In the genomic region with DNA sequence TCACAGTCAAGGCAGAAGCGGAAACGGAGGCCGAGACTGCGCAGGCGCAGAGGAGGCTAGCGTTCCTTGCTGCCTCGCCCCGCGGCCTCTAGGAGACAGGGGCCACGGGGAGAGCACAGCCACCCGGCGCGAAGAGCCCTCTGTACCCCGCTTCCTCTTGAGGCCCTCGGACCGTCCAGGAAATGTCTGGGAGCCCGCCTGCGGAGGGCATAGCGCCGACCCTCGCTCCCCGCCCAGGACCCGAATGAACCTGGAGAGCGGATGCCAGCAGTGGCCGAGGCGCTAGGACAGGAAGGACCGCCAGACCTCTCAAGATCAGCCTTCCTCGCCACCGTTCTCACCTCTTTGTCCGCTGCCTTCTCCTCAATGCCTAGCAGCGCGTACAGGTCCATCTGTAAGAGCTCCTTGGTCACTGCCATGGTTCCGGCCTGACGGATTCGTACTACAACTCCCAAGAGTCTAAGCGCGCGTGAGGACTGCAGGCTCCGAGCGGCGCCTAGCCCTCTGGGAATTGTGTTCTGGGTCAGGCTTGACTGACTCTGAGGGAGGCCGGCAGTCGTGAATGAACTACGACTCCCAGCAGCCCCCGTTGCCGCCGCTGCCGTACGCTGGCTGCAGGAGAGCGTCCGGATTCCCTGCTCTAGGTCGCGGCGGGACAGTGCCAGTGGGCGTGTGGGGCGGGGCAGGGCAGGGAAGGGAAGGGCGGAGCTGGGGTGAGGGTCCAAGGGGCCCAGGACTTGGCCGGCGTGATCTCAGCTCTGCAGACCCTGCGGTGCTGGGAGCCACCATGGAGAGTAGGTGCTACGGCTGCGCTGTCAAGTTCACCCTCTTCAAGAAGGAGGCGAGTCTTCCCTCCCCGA, we compare ENCODE assay signal across 1 cellular context.
TF ChIP-seq lines count a peak whose summit lies in the region.

A gene with protein sequence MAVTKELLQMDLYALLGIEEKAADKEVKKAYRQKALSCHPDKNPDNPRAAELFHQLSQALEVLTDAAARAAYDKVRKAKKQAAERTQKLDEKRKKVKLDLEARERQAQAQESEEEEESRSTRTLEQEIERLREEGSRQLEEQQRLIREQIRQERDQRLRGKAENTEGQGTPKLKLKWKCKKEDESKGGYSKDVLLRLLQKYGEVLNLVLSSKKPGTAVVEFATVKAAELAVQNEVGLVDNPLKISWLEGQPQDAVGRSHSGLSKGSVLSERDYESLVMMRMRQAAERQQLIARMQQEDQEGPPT (minus strand): TSS at position 446 of the 860 bp plus-strand sequence. CDS start 27 bp downstream, at position 419.
A gene with protein sequence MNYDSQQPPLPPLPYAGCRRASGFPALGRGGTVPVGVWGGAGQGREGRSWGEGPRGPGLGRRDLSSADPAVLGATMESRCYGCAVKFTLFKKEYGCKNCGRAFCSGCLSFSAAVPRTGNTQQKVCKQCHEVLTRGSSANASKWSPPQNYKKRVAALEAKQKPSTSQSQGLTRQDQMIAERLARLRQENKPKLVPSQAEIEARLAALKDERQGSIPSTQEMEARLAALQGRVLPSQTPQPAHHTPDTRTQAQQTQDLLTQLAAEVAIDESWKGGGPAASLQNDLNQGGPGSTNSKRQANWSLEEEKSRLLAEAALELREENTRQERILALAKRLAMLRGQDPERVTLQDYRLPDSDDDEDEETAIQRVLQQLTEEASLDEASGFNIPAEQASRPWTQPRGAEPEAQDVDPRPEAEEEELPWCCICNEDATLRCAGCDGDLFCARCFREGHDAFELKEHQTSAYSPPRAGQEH (plus strand): TSS at position 62 of the 860 bp plus-strand sequence. CDS start 501 bp downstream, at position 563.

TF ChIP-seq in K562, 482 proteins besides CTCF, POLR2A, EP300 and RAD21 (continued from another document and continues in another):
- TF ChIP-seq, protein P1, sequence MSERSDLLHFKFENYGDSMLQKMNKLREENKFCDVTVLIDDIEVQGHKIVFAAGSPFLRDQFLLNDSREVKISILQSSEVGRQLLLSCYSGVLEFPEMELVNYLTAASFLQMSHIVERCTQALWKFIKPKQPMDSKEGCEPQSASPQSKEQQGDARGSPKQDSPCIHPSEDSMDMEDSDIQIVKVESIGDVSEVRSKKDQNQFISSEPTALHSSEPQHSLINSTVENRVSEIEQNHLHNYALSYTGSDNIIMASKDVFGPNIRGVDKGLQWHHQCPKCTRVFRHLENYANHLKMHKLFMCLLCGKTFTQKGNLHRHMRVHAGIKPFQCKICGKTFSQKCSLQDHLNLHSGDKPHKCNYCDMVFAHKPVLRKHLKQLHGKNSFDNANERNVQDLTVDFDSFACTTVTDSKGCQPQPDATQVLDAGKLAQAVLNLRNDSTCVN (CRISPR knock-in tag; IDR thresholded peaks at IDR 0.05) = peak; percentile 89; the same call in 1 of the 2 replicates
- peak; percentile 57 for TF ChIP-seq TAF1 (IDR thresholded peaks at IDR 0.05; ENCODE audit: control insufficient read depth, extremely low read depth, insufficient read depth, low read length, severe bottlenecking)
- TF ChIP-seq, protein P2, sequence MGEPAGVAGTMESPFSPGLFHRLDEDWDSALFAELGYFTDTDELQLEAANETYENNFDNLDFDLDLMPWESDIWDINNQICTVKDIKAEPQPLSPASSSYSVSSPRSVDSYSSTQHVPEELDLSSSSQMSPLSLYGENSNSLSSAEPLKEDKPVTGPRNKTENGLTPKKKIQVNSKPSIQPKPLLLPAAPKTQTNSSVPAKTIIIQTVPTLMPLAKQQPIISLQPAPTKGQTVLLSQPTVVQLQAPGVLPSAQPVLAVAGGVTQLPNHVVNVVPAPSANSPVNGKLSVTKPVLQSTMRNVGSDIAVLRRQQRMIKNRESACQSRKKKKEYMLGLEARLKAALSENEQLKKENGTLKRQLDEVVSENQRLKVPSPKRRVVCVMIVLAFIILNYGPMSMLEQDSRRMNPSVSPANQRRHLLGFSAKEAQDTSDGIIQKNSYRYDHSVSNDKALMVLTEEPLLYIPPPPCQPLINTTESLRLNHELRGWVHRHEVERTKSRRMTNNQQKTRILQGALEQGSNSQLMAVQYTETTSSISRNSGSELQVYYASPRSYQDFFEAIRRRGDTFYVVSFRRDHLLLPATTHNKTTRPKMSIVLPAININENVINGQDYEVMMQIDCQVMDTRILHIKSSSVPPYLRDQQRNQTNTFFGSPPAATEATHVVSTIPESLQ (CRISPR knock-in tag; IDR thresholded peaks at IDR 0.05) = no peak; the same call in 1 of the 2 replicates
- no peak for TF ChIP-seq CEBPB (tag; IDR thresholded peaks at IDR 0.05)
- peak; percentile 45; the same call in 1 of the 2 replicates for TF ChIP-seq CTBP1 (IDR thresholded peaks at IDR 0.05; ENCODE audit: borderline replicate concordance)
- TF ChIP-seq, protein P3, sequence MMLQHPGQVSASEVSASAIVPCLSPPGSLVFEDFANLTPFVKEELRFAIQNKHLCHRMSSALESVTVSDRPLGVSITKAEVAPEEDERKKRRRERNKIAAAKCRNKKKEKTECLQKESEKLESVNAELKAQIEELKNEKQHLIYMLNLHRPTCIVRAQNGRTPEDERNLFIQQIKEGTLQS (IDR thresholded peaks at IDR 0.05) = no peak
- TF ChIP-seq, protein P3 (CRISPR knock-in tag; conservative IDR thresholded peaks at IDR 0.05) = 0 out of 2 replicates have a peak, but pooled peaks have one; percentile 42
- 0 out of 2 replicates have a peak, but pooled peaks have one; percentile 57 for TF ChIP-seq ZNF41 (CRISPR knock-in tag; conservative IDR thresholded peaks at IDR 0.05)
- no peak for TF ChIP-seq KDM1A (IDR thresholded peaks at IDR 0.05)
- TF ChIP-seq ZFPM2 (CRISPR knock-in tag; IDR thresholded peaks at IDR 0.05) = no peak
- TF ChIP-seq POLR3A (IDR thresholded peaks at IDR 0.05; ENCODE audit: borderline replicate concordance, extremely low read depth, insufficient read depth, insufficient read length) = no peak
- TF ChIP-seq, protein P4, sequence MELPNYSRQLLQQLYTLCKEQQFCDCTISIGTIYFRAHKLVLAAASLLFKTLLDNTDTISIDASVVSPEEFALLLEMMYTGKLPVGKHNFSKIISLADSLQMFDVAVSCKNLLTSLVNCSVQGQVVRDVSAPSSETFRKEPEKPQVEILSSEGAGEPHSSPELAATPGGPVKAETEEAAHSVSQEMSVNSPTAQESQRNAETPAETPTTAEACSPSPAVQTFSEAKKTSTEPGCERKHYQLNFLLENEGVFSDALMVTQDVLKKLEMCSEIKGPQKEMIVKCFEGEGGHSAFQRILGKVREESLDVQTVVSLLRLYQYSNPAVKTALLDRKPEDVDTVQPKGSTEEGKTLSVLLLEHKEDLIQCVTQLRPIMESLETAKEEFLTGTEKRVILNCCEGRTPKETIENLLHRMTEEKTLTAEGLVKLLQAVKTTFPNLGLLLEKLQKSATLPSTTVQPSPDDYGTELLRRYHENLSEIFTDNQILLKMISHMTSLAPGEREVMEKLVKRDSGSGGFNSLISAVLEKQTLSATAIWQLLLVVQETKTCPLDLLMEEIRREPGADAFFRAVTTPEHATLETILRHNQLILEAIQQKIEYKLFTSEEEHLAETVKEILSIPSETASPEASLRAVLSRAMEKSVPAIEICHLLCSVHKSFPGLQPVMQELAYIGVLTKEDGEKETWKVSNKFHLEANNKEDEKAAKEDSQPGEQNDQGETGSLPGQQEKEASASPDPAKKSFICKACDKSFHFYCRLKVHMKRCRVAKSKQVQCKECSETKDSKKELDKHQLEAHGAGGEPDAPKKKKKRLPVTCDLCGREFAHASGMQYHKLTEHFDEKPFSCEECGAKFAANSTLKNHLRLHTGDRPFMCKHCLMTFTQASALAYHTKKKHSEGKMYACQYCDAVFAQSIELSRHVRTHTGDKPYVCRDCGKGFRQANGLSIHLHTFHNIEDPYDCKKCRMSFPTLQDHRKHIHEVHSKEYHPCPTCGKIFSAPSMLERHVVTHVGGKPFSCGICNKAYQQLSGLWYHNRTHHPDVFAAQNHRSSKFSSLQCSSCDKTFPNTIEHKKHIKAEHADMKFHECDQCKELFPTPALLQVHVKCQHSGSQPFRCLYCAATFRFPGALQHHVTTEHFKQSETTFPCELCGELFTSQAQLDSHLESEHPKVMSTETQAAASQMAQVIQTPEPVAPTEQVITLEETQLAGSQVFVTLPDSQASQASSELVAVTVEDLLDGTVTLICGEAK (IDR thresholded peaks at IDR 0.05) = peak; percentile 63
- TF ChIP-seq, protein P4 (CRISPR knock-in tag; IDR thresholded peaks at IDR 0.05) = no peak
- no peak for TF ChIP-seq MIER1 (IDR thresholded peaks at IDR 0.05; ENCODE audit: low read depth)
- TF ChIP-seq, protein P5, sequence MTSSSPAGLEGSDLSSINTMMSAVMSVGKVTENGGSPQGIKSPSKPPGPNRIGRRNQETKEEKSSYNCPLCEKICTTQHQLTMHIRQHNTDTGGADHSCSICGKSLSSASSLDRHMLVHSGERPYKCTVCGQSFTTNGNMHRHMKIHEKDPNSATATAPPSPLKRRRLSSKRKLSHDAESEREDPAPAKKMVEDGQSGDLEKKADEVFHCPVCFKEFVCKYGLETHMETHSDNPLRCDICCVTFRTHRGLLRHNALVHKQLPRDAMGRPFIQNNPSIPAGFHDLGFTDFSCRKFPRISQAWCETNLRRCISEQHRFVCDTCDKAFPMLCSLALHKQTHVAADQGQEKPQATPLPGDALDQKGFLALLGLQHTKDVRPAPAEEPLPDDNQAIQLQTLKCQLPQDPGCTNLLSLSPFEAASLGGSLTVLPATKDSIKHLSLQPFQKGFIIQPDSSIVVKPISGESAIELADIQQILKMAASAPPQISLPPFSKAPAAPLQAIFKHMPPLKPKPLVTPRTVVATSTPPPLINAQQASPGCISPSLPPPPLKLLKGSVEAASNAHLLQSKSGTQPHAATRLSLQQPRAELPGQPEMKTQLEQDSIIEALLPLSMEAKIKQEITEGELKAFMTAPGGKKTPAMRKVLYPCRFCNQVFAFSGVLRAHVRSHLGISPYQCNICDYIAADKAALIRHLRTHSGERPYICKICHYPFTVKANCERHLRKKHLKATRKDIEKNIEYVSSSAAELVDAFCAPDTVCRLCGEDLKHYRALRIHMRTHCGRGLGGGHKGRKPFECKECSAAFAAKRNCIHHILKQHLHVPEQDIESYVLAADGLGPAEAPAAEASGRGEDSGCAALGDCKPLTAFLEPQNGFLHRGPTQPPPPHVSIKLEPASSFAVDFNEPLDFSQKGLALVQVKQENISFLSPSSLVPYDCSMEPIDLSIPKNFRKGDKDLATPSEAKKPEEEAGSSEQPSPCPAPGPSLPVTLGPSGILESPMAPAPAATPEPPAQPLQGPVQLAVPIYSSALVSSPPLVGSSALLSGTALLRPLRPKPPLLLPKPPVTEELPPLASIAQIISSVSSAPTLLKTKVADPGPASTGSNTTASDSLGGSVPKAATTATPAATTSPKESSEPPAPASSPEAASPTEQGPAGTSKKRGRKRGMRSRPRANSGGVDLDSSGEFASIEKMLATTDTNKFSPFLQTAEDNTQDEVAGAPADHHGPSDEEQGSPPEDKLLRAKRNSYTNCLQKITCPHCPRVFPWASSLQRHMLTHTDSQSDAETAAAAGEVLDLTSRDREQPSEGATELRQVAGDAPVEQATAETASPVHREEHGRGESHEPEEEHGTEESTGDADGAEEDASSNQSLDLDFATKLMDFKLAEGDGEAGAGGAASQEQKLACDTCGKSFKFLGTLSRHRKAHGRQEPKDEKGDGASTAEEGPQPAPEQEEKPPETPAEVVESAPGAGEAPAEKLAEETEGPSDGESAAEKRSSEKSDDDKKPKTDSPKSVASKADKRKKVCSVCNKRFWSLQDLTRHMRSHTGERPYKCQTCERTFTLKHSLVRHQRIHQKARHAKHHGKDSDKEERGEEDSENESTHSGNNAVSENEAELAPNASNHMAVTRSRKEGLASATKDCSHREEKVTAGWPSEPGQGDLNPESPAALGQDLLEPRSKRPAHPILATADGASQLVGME (CRISPR knock-in tag; IDR thresholded peaks at IDR 0.05) = peak; percentile 86
- TF ChIP-seq, protein P6, sequence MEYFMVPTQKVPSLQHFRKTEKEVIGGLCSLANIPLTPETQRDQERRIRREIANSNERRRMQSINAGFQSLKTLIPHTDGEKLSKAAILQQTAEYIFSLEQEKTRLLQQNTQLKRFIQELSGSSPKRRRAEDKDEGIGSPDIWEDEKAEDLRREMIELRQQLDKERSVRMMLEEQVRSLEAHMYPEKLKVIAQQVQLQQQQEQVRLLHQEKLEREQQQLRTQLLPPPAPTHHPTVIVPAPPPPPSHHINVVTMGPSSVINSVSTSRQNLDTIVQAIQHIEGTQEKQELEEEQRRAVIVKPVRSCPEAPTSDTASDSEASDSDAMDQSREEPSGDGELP (CRISPR knock-in tag; IDR thresholded peaks at IDR 0.05; ENCODE audit: borderline replicate concordance) = peak; percentile 87
- TF ChIP-seq E2F3 (CRISPR knock-in tag; IDR thresholded peaks at IDR 0.05) = peak; percentile 80
- no peak for TF ChIP-seq HMG20B (CRISPR knock-in tag; IDR thresholded peaks at IDR 0.05)
- TF ChIP-seq, protein P7, sequence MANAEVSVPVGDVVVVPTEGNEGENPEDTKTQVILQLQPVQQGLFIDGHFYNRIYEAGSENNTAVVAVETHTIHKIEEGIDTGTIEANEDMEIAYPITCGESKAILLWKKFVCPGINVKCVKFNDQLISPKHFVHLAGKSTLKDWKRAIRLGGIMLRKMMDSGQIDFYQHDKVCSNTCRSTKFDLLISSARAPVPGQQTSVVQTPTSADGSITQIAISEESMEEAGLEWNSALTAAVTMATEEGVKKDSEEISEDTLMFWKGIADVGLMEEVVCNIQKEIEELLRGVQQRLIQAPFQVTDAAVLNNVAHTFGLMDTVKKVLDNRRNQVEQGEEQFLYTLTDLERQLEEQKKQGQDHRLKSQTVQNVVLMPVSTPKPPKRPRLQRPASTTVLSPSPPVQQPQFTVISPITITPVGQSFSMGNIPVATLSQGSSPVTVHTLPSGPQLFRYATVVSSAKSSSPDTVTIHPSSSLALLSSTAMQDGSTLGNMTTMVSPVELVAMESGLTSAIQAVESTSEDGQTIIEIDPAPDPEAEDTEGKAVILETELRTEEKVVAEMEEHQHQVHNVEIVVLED (CRISPR knock-in tag; IDR thresholded peaks at IDR 0.05) = peak; percentile 97
- TF ChIP-seq SIRT6 (IDR thresholded peaks at IDR 0.05; ENCODE audit: low read depth, low read length) = no peak
